ENCODE assay signal across 15 cellular contexts in the genomic region with DNA sequence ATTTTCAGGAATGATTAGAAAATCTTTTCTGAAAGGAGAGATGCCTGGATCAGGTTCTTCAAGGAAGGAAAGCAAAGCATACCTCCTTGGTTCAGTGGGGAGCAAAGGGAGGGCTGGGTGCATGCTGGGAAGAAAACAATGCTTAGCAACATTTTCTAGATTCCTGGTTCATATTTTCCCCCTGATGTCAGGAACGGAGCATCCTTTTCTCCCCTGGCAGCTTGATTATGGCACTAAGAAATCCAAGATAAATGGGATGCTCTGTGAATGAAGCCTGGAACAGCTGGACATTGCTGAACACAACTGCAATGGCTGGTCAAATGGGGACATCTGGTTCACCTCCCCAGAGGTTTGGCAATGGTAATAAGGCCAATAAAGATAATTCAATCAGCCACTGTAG. TPM values are rescaled to one million over a fixed set of nuclear protein-coding genes. Genes with fewer than 3 reads are reported as not detected.
DNase-seq lines count a peak whose midpoint lies in the region; ATAC-seq, FAIRE-seq and TF ChIP-seq lines count a peak whose summit lies in the region.
"Had no signal": no experiment of that assay in that cellular context is flagged by ENCODE, and none has a peak within 500 bp of the region (broad histone marks: within the 10 kb centered on the region; RNA-seq: fewer than 3 reads in every experiment).

No MANE protein-coding gene starts in this region.

- DNase-seq in NCI-H82 (lab: John Stamatoyannopoulos, UW) (peak; percentile 46), NCI-H82 treated with DMSO at 0.1 percent for 48 hours (lab: John Stamatoyannopoulos, UW; ENCODE audit: unreplicated experiment) (no peak), LHCN-M2 (ENCODE audit: low read depth) (peak; percentile 13), iPS-NIHi7 (ENCODE audit: extremely low spot score) (peak; percentile 23), H54 (ENCODE audit: insufficient read length, low spot score) (no peak)
- DNase-seq: DMS 273 treated with DMSO at 0.1 percent for 48 hours, KBM-7, NCI-H1436, NCI-H2029 treated with DMSO at 0.1 percent for 48 hours, NCI-H510A had no signal

- no peak for TF ChIP-seq POLR2A in H54 (IDR thresholded peaks at IDR 0.05; ENCODE audit: low read depth, low read length)

- ATAC-seq in GM18498 (IDR thresholded peaks at IDR 0.05; ENCODE audit: unreplicated experiment) (no peak), HG03439 (IDR thresholded peaks at IDR 0.05; ENCODE audit: unreplicated experiment) (no peak), GM21717 (IDR thresholded peaks at IDR 0.05; ENCODE audit: unreplicated experiment) (no peak)

- FAIRE-seq in H54 (lab: Jason Lieb, UNC) = no peak
- FAIRE-seq: GM19239 had no signal

RNA-seq across cellular contexts. Expression of a gene that starts 50.9 kb away (rescaled TPM):
- not detected in 2 replicates for total RNA-seq in LHCN-M2 (2014; rRNA removed)
- not detected for polyA plus RNA-seq in LHCN-M2 (2012)
- polyA plus RNA-seq: AG04450 had no signal

Comparison
In these comparisons a context has a peak if more than half of its experiments do, and no peak if none do; other contexts are left out.
1. DNase-seq: peak in NCI-H82 (single experiment), LHCN-M2 (single experiment) and iPS-NIHi7 (single experiment); none in NCI-H82 treated with DMSO at 0.1 percent for 48 hours (single experiment) and H54 (single experiment).